Comparison of ENCODE assay signal across 8 cellular contexts in genomic region chr3:111541911-111542483, GRCh38. TPM values are rescaled to one million over a fixed set of nuclear protein-coding genes. Genes with fewer than 3 reads are reported as not detected.
A peak's percentile ranks its signal among the peaks of the same experiment; 100 is the strongest.
DNase-seq lines count a peak whose midpoint lies in the region; ATAC-seq and TF ChIP-seq lines count a peak whose summit lies in the region.

CD96 (plus strand) TSS chr3:111542197; CDS start chr3:111542249, 52 bp downstream.

- CTCF ChIA-PET in naive thymus-derived CD4-positive, alpha-beta T cell (lab: Charles Lee) = interaction anchor here (0.6 to 1.0 kb wide), 4 partner anchors 49 to 1738 kb away, joined by 3 read pairs; no protein-coding TSS in a partner anchor
- CTCF ChIA-PET in Calu3 (lab: Charles Lee) = no interaction called here

- no peaks in the 10 kb centered on the region for H3K36me3 ChIP-seq in naive thymus-derived CD4-positive, alpha-beta T cell (ENCODE audit: control insufficient read depth in 2 of 3, insufficient read depth in 3 of 3, low read length in 3 of 3)

- H3K27me3 ChIP-seq in naive thymus-derived CD4-positive, alpha-beta T cell (ENCODE audit: control insufficient read depth in 2 of 2, insufficient read depth in 2 of 2, low read length in 2 of 2) = no peaks in the 10 kb centered on the region

- peak within 1 kb of the TSS in 4 of 9 donors; percentile 98 to 99 (median 98) for H3K27ac Mint-ChIP-seq in naive thymus-derived CD4-positive, alpha-beta T cell
- H3K27ac Mint-ChIP-seq in Calu3 (ENCODE audit: unreplicated experiment) (no peak within 1 kb of the TSS), nephron progenitor cell (no peak within 1 kb of the TSS)

- H3K4me1 Mint-ChIP-seq in naive thymus-derived CD4-positive, alpha-beta T cell = peaks cover 43 to 77% (median 46%) of the 10 kb centered on the region in 7 donors
- H3K4me1 Mint-ChIP-seq in Calu3 (ENCODE audit: low read depth, unreplicated experiment) (peaks cover 35% of the 10 kb centered on the region), nephron progenitor cell (no peaks in the 10 kb centered on the region)

- DNase-seq in activated T-cell treated with anti-CD3 and anti-CD28 coated beads for 48 hours (ENCODE audit: low read depth) (peak; percentile 43), Calu3 (no peak), NCI-H526 (lab: John Stamatoyannopoulos, UW) (no peak), nephron progenitor cell (no peak), NAMALWA (ENCODE audit: low spot score) (no peak)
- DNase-seq in naive thymus-derived CD4-positive, alpha-beta T cell = peak; percentile 20 to 91 (median 88)

- H3K9me3 ChIP-seq in naive thymus-derived CD4-positive, alpha-beta T cell (ENCODE audit: control insufficient read depth in 2 of 3, low read length in 3 of 3) = no peaks in the 10 kb centered on the region

- BruUV-seq in Calu3 (replicated peaks; lab: Mats Ljungman, UMichigan) = no TSS peak

- intact Hi-C loops in naive thymus-derived CD4-positive, alpha-beta T cell (cut with micrococcal nuclease) = loop anchor here (1.0 to 10.0 kb wide), 22 partner anchors 35 to 1735 kb away; partner anchors contain the start of genes ABHD10 (in 2 of the 2), NECTIN3 (in 2 of the 2), ATG3 (in 1 of the 2) and BTLA (in 1 of the 2)
- intact Hi-C loops in Calu3 (cut with micrococcal nuclease; ENCODE audit: unreplicated experiment) = no loop called here

- peaks cover 0 to 3% (median 0%) of the 10 kb centered on the region in 11 donors for H3K9me3 Mint-ChIP-seq in naive thymus-derived CD4-positive, alpha-beta T cell
- no peaks in the 10 kb centered on the region for H3K9me3 Mint-ChIP-seq in Calu3 (ENCODE audit: low read depth, unreplicated experiment)
- no peaks in the 10 kb centered on the region for H3K9me3 Mint-ChIP-seq in nephron progenitor cell

- peak within 1 kb of the TSS; percentile 66 for H3K4me3 ChIP-seq in naive thymus-derived CD4-positive, alpha-beta T cell (ENCODE audit: low read length)

- TF ChIP-seq CTCF in Calu3 (IDR thresholded peaks at IDR 0.05; ENCODE audit: unreplicated experiment) (no peak), nephron progenitor cell (IDR thresholded peaks at IDR 0.05) (no peak)

- POLR2A ChIA-PET in naive thymus-derived CD4-positive, alpha-beta T cell (lab: Charles Lee) = interaction anchor here (0.9 kb wide), 1 partner anchor 126 kb away, joined by 3 read pairs; no protein-coding TSS in a partner anchor

- peaks cover 9 to 44% (median 16%) of the 10 kb centered on the region in 5 donors for H3K36me3 Mint-ChIP-seq in naive thymus-derived CD4-positive, alpha-beta T cell
- H3K36me3 Mint-ChIP-seq in Calu3 (ENCODE audit: insufficient read depth, unreplicated experiment) (no peaks in the 10 kb centered on the region), nephron progenitor cell (ENCODE audit: low read depth) (no peaks in the 10 kb centered on the region)

- ATAC-seq in GM19372 (IDR thresholded peaks at IDR 0.05; ENCODE audit: low read depth, unreplicated experiment) (peak; percentile 34), HG03558 (IDR thresholded peaks at IDR 0.05; ENCODE audit: extremely low read depth, unreplicated experiment) (peak; percentile 22)
- peak; percentile 90 for ATAC-seq in naive thymus-derived CD4-positive, alpha-beta T cell

- H3K4me3 Mint-ChIP-seq in naive thymus-derived CD4-positive, alpha-beta T cell = peak within 1 kb of the TSS in 7 of 10 donors; percentile 21 to 98 (median 94)
- H3K4me3 Mint-ChIP-seq in Calu3 (ENCODE audit: low read depth, unreplicated experiment) (no peak within 1 kb of the TSS), nephron progenitor cell (no peak within 1 kb of the TSS)

- H3K27me3 Mint-ChIP-seq in naive thymus-derived CD4-positive, alpha-beta T cell = no peaks in the 10 kb centered on the region
- H3K27me3 Mint-ChIP-seq in Calu3 (ENCODE audit: unreplicated experiment) = no peaks in the 10 kb centered on the region
- no peaks in the 10 kb centered on the region for H3K27me3 Mint-ChIP-seq in nephron progenitor cell (ENCODE audit: low read depth, poor library complexity)

- H3K4me1 ChIP-seq in naive thymus-derived CD4-positive, alpha-beta T cell (ENCODE audit: control insufficient read depth in 2 of 2, insufficient read depth in 2 of 2, low read length in 2 of 2) = peaks cover 56 to 62% of the 10 kb centered on the region in 2 donors

- H3K27ac ChIP-seq in naive thymus-derived CD4-positive, alpha-beta T cell (ENCODE audit: low read depth, low read length) = peak within 1 kb of the TSS; percentile 94

RNA-seq across cellular contexts. Expression of gene CD96, which starts in this region (rescaled TPM):
- 100 to 1,000 TPM; 142 to 309 (median 219) TPM for total RNA-seq in naive thymus-derived CD4-positive, alpha-beta T cell
- polyA plus RNA-seq in naive thymus-derived CD4-positive, alpha-beta T cell = 100 to 1,000 TPM; 183 to 205 TPM
- total RNA-seq in Calu3 (2022) = 0.27 TPM in 1 of 2 replicates, not detected in the other

Comparison
In these comparisons a context has a peak if more than half of its experiments do, and no peak if none do; other contexts are left out.
1. RNA of gene CD96 (total RNA-seq): 142 to 309 TPM in naive thymus-derived CD4-positive, alpha-beta T cell; 0.27 TPM in Calu3; every median in the first group is over 100 times any median in the second.
2. ATAC-seq: peak in every context shown above with its lines; median percentile 90 in naive thymus-derived CD4-positive, alpha-beta T cell; 34 in GM19372; 22 in HG03558.
3. DNase-seq: peak in activated T-cell treated with anti-CD3 and anti-CD28 coated beads for 48 hours (single experiment) and naive thymus-derived CD4-positive, alpha-beta T cell (9 of 9); none in Calu3 (single experiment), NCI-H526 (0 of 2), nephron progenitor cell (single experiment) and NAMALWA (single experiment).
4. H3K4me3 Mint-ChIP-seq: peak in naive thymus-derived CD4-positive, alpha-beta T cell (7 of 10); none in Calu3 (single experiment) and nephron progenitor cell (single experiment).